17 cellular contexts compared by ENCODE assay signal in the genomic region with DNA sequence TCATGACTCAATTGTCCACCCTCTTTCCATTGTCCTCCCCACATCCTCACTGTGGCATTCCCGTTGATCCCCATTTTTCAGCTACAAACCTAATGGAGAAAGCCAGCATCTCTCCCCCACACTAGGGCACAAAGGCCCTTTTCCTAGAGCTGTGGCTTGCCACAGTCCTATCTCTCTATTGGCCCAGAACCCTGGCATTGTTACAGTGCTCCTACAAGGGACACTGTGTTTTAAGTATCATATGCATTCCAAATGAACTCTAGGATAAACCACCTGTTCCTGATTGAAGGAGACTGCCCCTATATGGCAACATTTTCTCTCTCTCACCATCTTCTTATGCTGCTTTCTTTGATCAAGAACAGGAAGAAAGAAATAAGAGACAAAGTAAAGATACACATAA.
"Had no signal": no experiment of that assay in that cellular context is flagged by ENCODE, and none has a peak within 500 bp of the region (broad histone marks: within the 10 kb centered on the region; RNA-seq: fewer than 3 reads in every experiment).

No MANE protein-coding gene starts in this region.

- ATAC-seq: right cardiac atrium had no signal

- H3K27me3 ChIP-seq: colonic mucosa, esophagus muscularis mucosa had no signal

- H3K9me3 Mint-ChIP-seq: activated T-helper 1 cell treated with anti-CD3 and anti-CD28 coated beads, Interleukin-12 subunit alpha, Interleukin-12 subunit beta, Interleukin-2, Interleukin-4 antibody, amounts not matched to agents 30 ng/mL and 10 ng/mL and 1 ng/mL, durations not matched to agents 14 hours and 24 hours and 36 hours; nephron progenitor cell; stimulated activated naive CD8-positive, alpha-beta T cell treated with anti-CD3 and anti-CD28 coated beads, Interleukin-15, Interleukin-2, amounts not matched to agents 100 ng/mL and 50 ng/mL, for 24 hours had no signal

- H3K27ac ChIP-seq: colonic mucosa, esophagus muscularis mucosa, prostate gland, SK-N-MC, skin epidermis, thoracic aorta had no signal

- H3K27me3 Mint-ChIP-seq: stimulated activated naive CD8-positive, alpha-beta T cell treated with anti-CD3 and anti-CD28 coated beads, Interleukin-15, Interleukin-2, amounts not matched to agents 100 ng/mL and 50 ng/mL, for 24 hours had no signal

- H3K9me3 ChIP-seq: colonic mucosa, esophagus muscularis mucosa, prostate gland, thoracic aorta had no signal

- H3K36me3 ChIP-seq: colonic mucosa, esophagus muscularis mucosa, prostate gland, thoracic aorta had no signal

- H3K4me1 ChIP-seq: colonic mucosa, esophagus muscularis mucosa, prostate gland had no signal

- H3K4me3 ChIP-seq: colonic mucosa, esophagus muscularis mucosa, prostate gland, SK-N-MC, skin epidermis, thoracic aorta had no signal

- DNase-seq: activated CD4-positive, alpha-beta T cell treated with anti-CD3 and anti-CD28 coated beads for 4 hours; activated CD8-positive, alpha-beta memory T cell treated with anti-CD3 and anti-CD28 coated beads, Interleukin-2, amount 50 U/mL, for 48 hours; activated naive CD4-positive, alpha-beta T cell; colonic mucosa; hippocampal formation; kidney; mesendoderm; nephron progenitor cell; right cardiac atrium; stimulated activated CD4-positive, alpha-beta T cell treated with anti-CD3 and anti-CD28 coated beads, Interleukin-4, amount 100 ng/mL, for 24 hours had no signal

- H3K4me3 Mint-ChIP-seq: activated T-helper 1 cell treated with anti-CD3 and anti-CD28 coated beads, Interleukin-12 subunit alpha, Interleukin-12 subunit beta, Interleukin-2, Interleukin-4 antibody, amounts not matched to agents 30 ng/mL and 10 ng/mL and 1 ng/mL, durations not matched to agents 14 hours and 24 hours and 36 hours; nephron progenitor cell; stimulated activated naive CD8-positive, alpha-beta T cell treated with anti-CD3 and anti-CD28 coated beads, Interleukin-15, Interleukin-2, amounts not matched to agents 100 ng/mL and 50 ng/mL, for 24 hours had no signal

- H3K27ac Mint-ChIP-seq: activated T-helper 1 cell treated with anti-CD3 and anti-CD28 coated beads, Interleukin-12 subunit alpha, Interleukin-12 subunit beta, Interleukin-2, Interleukin-4 antibody, amounts not matched to agents 30 ng/mL and 10 ng/mL and 1 ng/mL, durations not matched to agents 14 hours and 24 hours and 36 hours; nephron progenitor cell had no signal
